In genomic region chr11:442611-443081, GRCh38 we compare ENCODE assay signal across 24 cellular contexts. TPM values are rescaled to one million over a fixed set of nuclear protein-coding genes. Genes with fewer than 3 reads are reported as not detected.
DNase-seq lines count a peak whose midpoint lies in the region; ATAC-seq, FAIRE-seq and TF ChIP-seq lines count a peak whose summit lies in the region.
"Had no signal": no experiment of that assay in that cellular context is flagged by ENCODE, and none has a peak within 500 bp of the region (broad histone marks: within the 10 kb centered on the region; RNA-seq: fewer than 3 reads in every experiment).

No MANE protein-coding gene starts in this region.

- H3K79me1 ChIP-seq in mesendoderm (ENCODE audit: low read length) = no peaks in the 10 kb centered on the region

- WGBS in HepG2 (ENCODE audit: low lambda C conversion rate) = 33% methylated on average over 12 of the region's 16 CpGs
- 70% methylated on average over 4 of the region's 16 CpGs for WGBS in right lobe of liver (ENCODE audit: insufficient coverage, low coverage, low lambda C conversion rate, missing lambda C conversion rate)
- no CpG with 5 or more reads among the region's 16 CpGs for WGBS in mesendoderm (ENCODE audit: extremely low coverage, insufficient coverage, low lambda C conversion rate)

- H3K4ac ChIP-seq in mesendoderm (ENCODE audit: low read depth, low read length) = no peak overlapping the region

- no peaks in the 10 kb centered on the region for H3K36me3 Mint-ChIP-seq in activated T-helper 17 cell treated with anti-CD3 and anti-CD28 coated beads, Interleukin-2, amount 50 U/mL, for 72 hours (ENCODE audit: low read depth)
- H3K36me3 Mint-ChIP-seq in osteocyte (ENCODE audit: unreplicated experiment) = no peaks in the 10 kb centered on the region
- H3K36me3 Mint-ChIP-seq: memory B cell had no signal

- no peaks in the 10 kb centered on the region for H3K27me3 Mint-ChIP-seq in activated T-helper 17 cell treated with anti-CD3 and anti-CD28 coated beads, Interleukin-2, amount 50 U/mL, for 72 hours
- no peaks in the 10 kb centered on the region for H3K27me3 Mint-ChIP-seq in osteocyte (ENCODE audit: unreplicated experiment)
- H3K27me3 Mint-ChIP-seq: memory B cell had no signal

- H3K4me1 ChIP-seq in HepG2 (ENCODE audit: insufficient read depth, low read length) (peaks cover 63% of the 10 kb centered on the region), right lobe of liver (peaks cover 0 to 8% (median 0%) of the 10 kb centered on the region in 4 donors), Panc1 (ENCODE audit: control insufficient read depth, insufficient read depth, low read length) (peaks cover 38% of the 10 kb centered on the region), mesendoderm (ENCODE audit: control insufficient read depth, low read depth, low read length) (no peaks in the 10 kb centered on the region)
- H3K4me1 ChIP-seq: parathyroid adenoma had no signal

- intact Hi-C loops in HepG2 (cut with micrococcal nuclease; ENCODE audit: unreplicated experiment) = no loop called here
- intact Hi-C loops in right lobe of liver (cut with DNase I) = loop anchor here in 1 of 2 donors (5.0 kb wide), 1 partner anchor 35 kb away; no protein-coding TSS in a partner anchor
- intact Hi-C loops in Panc1 (cut with micrococcal nuclease; ENCODE audit: unreplicated experiment) = no loop called here

- TF ChIP-seq CTCF in HepG2 (CRISPR knock-in tag; IDR thresholded peaks at IDR 0.05) (no peak), right lobe of liver (IDR thresholded peaks at IDR 0.05) (no peak), Panc1 (IDR thresholded peaks at IDR 0.05) (no peak), osteocyte (IDR thresholded peaks at IDR 0.05) (no peak)

- H3K27me3 ChIP-seq in HepG2 (ENCODE audit: control insufficient read depth in 1 of 2, insufficient read depth in 2 of 2, low read length in 2 of 2) (no peaks in the 10 kb centered on the region), right lobe of liver (no peaks in the 10 kb centered on the region), Panc1 (ENCODE audit: control insufficient read depth, insufficient read depth, low read length) (no peaks in the 10 kb centered on the region), mesendoderm (ENCODE audit: insufficient read depth, low read length, poor library complexity) (no peaks in the 10 kb centered on the region)
- H3K27me3 ChIP-seq: thyroid gland had no signal

- H2BK120ac ChIP-seq in mesendoderm (ENCODE audit: low read depth, low read length) = no peak overlapping the region

- H2AFZ ChIP-seq in HepG2 (ENCODE audit: low read length) = no peak overlapping the region
- H2AFZ ChIP-seq: parathyroid adenoma had no signal

- H3K56ac ChIP-seq in mesendoderm (ENCODE audit: low read length) = peak overlapping the region; percentile 60

- H4K8ac ChIP-seq in mesendoderm (ENCODE audit: low read depth, low read length) = no peak overlapping the region

- H3K4me1 Mint-ChIP-seq in activated T-helper 17 cell treated with anti-CD3 and anti-CD28 coated beads, Interleukin-2, amount 50 U/mL, for 72 hours = peaks cover 12% of the 10 kb centered on the region
- H3K4me1 Mint-ChIP-seq in osteocyte (ENCODE audit: unreplicated experiment) = peaks cover 16% of the 10 kb centered on the region

- H3K79me2 ChIP-seq in HepG2 (ENCODE audit: insufficient read depth, low read length) (no peaks in the 10 kb centered on the region), mesendoderm (ENCODE audit: control insufficient read depth, insufficient read depth, low read length) (no peaks in the 10 kb centered on the region)
- H3K79me2 ChIP-seq: parathyroid adenoma had no signal

- no peak overlapping the region for H3K27ac ChIP-seq in HepG2 (ENCODE audit: extremely low read length, insufficient read depth, low read length)
- no peak overlapping the region for H3K27ac ChIP-seq in right lobe of liver
- H3K27ac ChIP-seq in Panc1 (ENCODE audit: low read length) = peak overlapping the region; percentile 60
- H3K27ac ChIP-seq in mesendoderm (ENCODE audit: low read depth, low read length) = no peak overlapping the region
- H3K27ac ChIP-seq: C4-2B, esophagus muscularis mucosa, parathyroid adenoma, thyroid gland had no signal

- TF ChIP-seq POLR2A in HepG2 (IDR thresholded peaks at IDR 0.05; ENCODE audit: insufficient read depth in 1 of 2, low read depth in 2 of 2, low read length in 2 of 2) = no peak
- TF ChIP-seq POLR2A in right lobe of liver (IDR thresholded peaks at IDR 0.05) = no peak

- no TSS peak for BruUV-seq in HepG2 (replicated peaks; lab: Mats Ljungman, UMichigan)
- BruUV-seq in Panc1 (replicated peaks; lab: Mats Ljungman, UMichigan) = no TSS peak

- POLR2A ChIA-PET in HepG2 (lab: Yijun Ruan, JAX) (interaction anchor here (1.5 to 2.5 kb wide), 2 partner anchors 8 to 113 kb away, joined by 3 to 10 read pairs; partner anchors contain the start of gene PTDSS2), Panc1 (lab: Charles Lee) (no interaction called here)

- in situ Hi-C loops in HepG2 (cut with HindIII; ENCODE audit: extremely low pct_ligation_motif_present, low pct_unique_long_range_greater_than_20kb) (loop anchor here (5.0 kb wide), 1 partner anchor 35 kb away; no protein-coding TSS in a partner anchor), Panc1 (cut with HindIII; ENCODE audit: low pct_unique_long_range_greater_than_20kb, low sequenced_read_pairs) (no loop called here)

- TF ChIP-seq EP300 in HepG2 (IDR thresholded peaks at IDR 0.05; ENCODE audit: low read depth in 2 of 2, low read length in 2 of 2) = no peak
- no peak for TF ChIP-seq EP300 in HepG2 (CRISPR knock-in tag; IDR thresholded peaks at IDR 0.05; ENCODE audit: borderline replicate concordance)

- H3K9ac ChIP-seq in HepG2 (ENCODE audit: insufficient read depth, low read depth, low read length) = peak overlapping the region; percentile 46
- H3K9ac ChIP-seq in mesendoderm (ENCODE audit: low read length) = no peak overlapping the region
- H3K9ac ChIP-seq: parathyroid adenoma had no signal

- TF ChIP-seq RAD21 in HepG2 (CRISPR knock-in tag; IDR thresholded peaks at IDR 0.05) = no peak

- no peak overlapping the region for H3K4me3 Mint-ChIP-seq in activated T-helper 17 cell treated with anti-CD3 and anti-CD28 coated beads, Interleukin-2, amount 50 U/mL, for 72 hours
- no peak overlapping the region for H3K4me3 Mint-ChIP-seq in osteocyte (ENCODE audit: unreplicated experiment)

- H4K20me1 ChIP-seq in HepG2 (ENCODE audit: insufficient read depth, low read length) = no peaks in the 10 kb centered on the region

- H3K4me2 ChIP-seq in HepG2 (ENCODE audit: low read depth, low read length) (peak overlapping the region; percentile 77), mesendoderm (ENCODE audit: low read length) (no peak overlapping the region)

- ATAC-seq in HepG2 = peak; percentile 40
- no peak for ATAC-seq in right lobe of liver
- peak; percentile 15; the same call in 1 of the 2 replicates for ATAC-seq in Panc1
- ATAC-seq in activated T-helper 17 cell treated with anti-CD3 and anti-CD28 coated beads, Interleukin-2, amount 50 U/mL, for 72 hours (replicated peaks) = no peak

- H3K36me3 ChIP-seq in HepG2 (replicated peaks in 1 of 2; ENCODE audit: control insufficient read depth in 1 of 2, insufficient read depth in 2 of 2, low read length in 2 of 2) = no peaks in the 10 kb centered on the region
- H3K36me3 ChIP-seq in right lobe of liver = no peaks in the 10 kb centered on the region
- H3K36me3 ChIP-seq in Panc1 (ENCODE audit: control insufficient read depth, insufficient read depth, low read length) = no peaks in the 10 kb centered on the region
- no peaks in the 10 kb centered on the region for H3K36me3 ChIP-seq in mesendoderm (ENCODE audit: control insufficient read depth, insufficient read depth, low read length)
- H3K36me3 ChIP-seq: esophagus muscularis mucosa, spleen, thyroid gland had no signal

- H3K18ac ChIP-seq in mesendoderm (ENCODE audit: low read length) = no peak overlapping the region

- no peak overlapping the region for H3K27ac Mint-ChIP-seq in activated T-helper 17 cell treated with anti-CD3 and anti-CD28 coated beads, Interleukin-2, amount 50 U/mL, for 72 hours
- no peak overlapping the region for H3K27ac Mint-ChIP-seq in osteocyte (ENCODE audit: unreplicated experiment)
- H3K27ac Mint-ChIP-seq: activated T-helper 1 cell treated with anti-CD3 and anti-CD28 coated beads, Interleukin-12 subunit alpha, Interleukin-12 subunit beta, Interleukin-2, Interleukin-4 antibody, amounts not matched to agents 30 ng/mL and 10 ng/mL and 1 ng/mL, durations not matched to agents 14 hours and 24 hours and 36 hours had no signal

- no peak overlapping the region for H4K5ac ChIP-seq in mesendoderm (ENCODE audit: low read length)

- H3K9me3 Mint-ChIP-seq in activated T-helper 17 cell treated with anti-CD3 and anti-CD28 coated beads, Interleukin-2, amount 50 U/mL, for 72 hours = no peaks in the 10 kb centered on the region
- no peaks in the 10 kb centered on the region for H3K9me3 Mint-ChIP-seq in osteocyte (ENCODE audit: unreplicated experiment)
- H3K9me3 Mint-ChIP-seq: activated naive CD4-positive, alpha-beta T cell treated with anti-CD3 and anti-CD28 coated beads for 36 hours; activated T-helper 1 cell treated with anti-CD3 and anti-CD28 coated beads, Interleukin-12 subunit alpha, Interleukin-12 subunit beta, Interleukin-2, Interleukin-4 antibody, amounts not matched to agents 30 ng/mL and 10 ng/mL and 1 ng/mL, durations not matched to agents 14 hours and 24 hours and 36 hours; memory B cell had no signal

- DNase-seq in HepG2 (ENCODE audit: low spot score) = no peak
- no peak for DNase-seq in right lobe of liver
- no peak for DNase-seq in Panc1 (ENCODE audit: low read depth, low spot score)
- DNase-seq in mesendoderm = no peak
- DNase-seq in osteocyte (ENCODE audit: extremely low spot score, unreplicated experiment) = no peak
- no peak for DNase-seq in ecto neural progenitor cell (ENCODE audit: low spot score)
- DNase-seq: foreskin fibroblast, GOT3, head of caudate nucleus, KG1, kidney glomerular epithelial cell, OCI-M1 had no signal

- H2BK5ac ChIP-seq in mesendoderm (ENCODE audit: low read length) = no peak overlapping the region

- no peak for FAIRE-seq in HepG2 (lab: Jason Lieb, UNC)
- FAIRE-seq: D721Med had no signal

- H3K9me3 ChIP-seq in HepG2 (ENCODE audit: low read length) (no peaks in the 10 kb centered on the region), right lobe of liver (no peaks in the 10 kb centered on the region), Panc1 (ENCODE audit: control insufficient read depth, insufficient read depth, low read depth, low read length) (no peaks in the 10 kb centered on the region)
- H3K9me3 ChIP-seq: esophagus muscularis mucosa, spleen, thyroid gland had no signal

- CTCF ChIA-PET in HepG2 (lab: Yijun Ruan, JAX; ENCODE audit: low intra/inter-chr PET ratio, low total read pairs) (no interaction called here), Panc1 (lab: Charles Lee) (interaction anchor here (1.3 kb wide), 1 partner anchor 36 kb away, joined by 3 read pairs; no protein-coding TSS in a partner anchor)

- no peak overlapping the region for H3K23ac ChIP-seq in mesendoderm (ENCODE audit: low read length)

- no peak overlapping the region for H2BK15ac ChIP-seq in mesendoderm (replicated peaks; ENCODE audit: low read depth)

- H3K4me3 ChIP-seq in HepG2 (replicated peaks in 1 of 3; ENCODE audit: insufficient read depth in 1 of 3, low read depth in 2 of 3, low read length in 3 of 3) (peak overlapping the region; percentile 42 to 65 (median 43); a peak in 5 of 6 replicates), right lobe of liver (no peak overlapping the region), Panc1 (ENCODE audit: low read depth in 2 of 2, low read length in 2 of 2) (no peak overlapping the region), mesendoderm (ENCODE audit: low read length) (no peak overlapping the region)
- H3K4me3 ChIP-seq: esophagus muscularis mucosa had no signal

- H2AK5ac ChIP-seq in mesendoderm (ENCODE audit: low read length) = no peak overlapping the region

RNA-seq across cellular contexts. Expression of gene ANO9, which starts 0.8 kb away (rescaled TPM):
- total RNA-seq in HepG2 (2016; rRNA removed; fragmentation: Illumina TruSeq; extraction: Trizol) (1.5 and 8.9 TPM in 2 replicates), right lobe of liver (1 to 10 TPM in 1 of 6 experiments, under 1 TPM in 4, not detected in 1; 0.09 to 1.0 (median 0.28) TPM), Panc1 (2021; ENCODE audit: unreplicated experiment) (61.4 TPM), osteocyte (not detected in 2 replicates)
- 1.8 and 2.3 TPM in 2 replicates for total RNA-seq in HepG2 (2016; cell fraction: cytosol; rRNA removed; fragmentation: Illumina TruSeq; extraction: Trizol; ENCODE audit: low read depth)
- total RNA-seq in HepG2 (2016; cell fraction: insoluble cytoplasmic fraction; rRNA removed; fragmentation: Illumina TruSeq; extraction: Trizol) = 1.2 and 9.2 TPM in 2 replicates
- total RNA-seq in HepG2 (2016; cell fraction: membrane; rRNA removed; fragmentation: Illumina TruSeq; extraction: Trizol) = 1.7 and 2.0 TPM in 2 replicates
- 14.4 and 16.4 TPM in 2 replicates for total RNA-seq in HepG2 (2016; cell fraction: nucleus; rRNA removed; fragmentation: Illumina TruSeq; extraction: Trizol)
- polyA plus RNA-seq in HepG2 (2011; rRNA removed) = 14.3 and 19.9 TPM in 2 replicates
- polyA plus RNA-seq in HepG2 (2011; cell fraction: cytosol; rRNA removed) = 2.2 and 2.9 TPM in 2 replicates
- polyA plus RNA-seq in HepG2 (2011; cell fraction: nucleus; rRNA removed) = 267 and 279 TPM in 2 replicates
- 18.3 and 18.6 TPM in 2 replicates for polyA plus RNA-seq in HepG2 (2012)
- polyA plus RNA-seq in HepG2 (2016; cell fraction: cytosol; fragmentation: Illumina TruSeq; extraction: Trizol; ENCODE audit: low read depth) = 0.44 and 0.54 TPM in 2 replicates
- polyA plus RNA-seq in HepG2 (2016; cell fraction: insoluble cytoplasmic fraction; fragmentation: Illumina TruSeq; extraction: Trizol; ENCODE audit: low read depth) = 1.5 and 1.9 TPM in 2 replicates
- 0.82 and 1.0 TPM in 2 replicates for polyA plus RNA-seq in HepG2 (2016; cell fraction: membrane; fragmentation: Illumina TruSeq; extraction: Trizol; ENCODE audit: low read depth)
- polyA plus RNA-seq in HepG2 (2016; cell fraction: nucleus; fragmentation: Illumina TruSeq; extraction: Trizol; ENCODE audit: insufficient read depth, low read depth) = 71.0 and 80.1 TPM in 2 replicates
- polyA minus RNA-seq in HepG2 (2011; rRNA and poly(A)+ RNA removed; ENCODE audit: low replicate concordance) = 0.23 and 6.4 TPM in 2 replicates
- polyA minus RNA-seq in HepG2 (2011; cell fraction: cytosol; rRNA and poly(A)+ RNA removed) = 0.97 and 2.5 TPM in 2 replicates
- polyA minus RNA-seq in HepG2 (2011; cell fraction: nucleus; rRNA and poly(A)+ RNA removed) = 14.8 and 15.1 TPM in 2 replicates
- polyA plus RNA-seq in Panc1 (2012; ENCODE audit: insufficient read length) = 56.7 TPM
- 4.0 TPM for polyA plus RNA-seq in mesendoderm (2013, experiment 1 of 2)
- polyA plus RNA-seq in mesendoderm (2013, experiment 2 of 2) = 4.3 TPM
- 100 to 1,000 TPM in 1 of 2 donors, 10 to 100 TPM in 1; 36.0 to 119 TPM for total RNA-seq in activated T-helper 17 cell treated with anti-CD3 and anti-CD28 coated beads, Interleukin-2, amount 50 U/mL, for 72 hours
- polyA plus RNA-seq: neural cell had no signal

RNA-seq across cellular contexts. Expression of gene PTDSS2, which starts 7.4 kb away (rescaled TPM):
- total RNA-seq in HepG2 (2016; rRNA removed; fragmentation: Illumina TruSeq; extraction: Trizol) = 11.3 and 21.7 TPM in 2 replicates
- total RNA-seq in HepG2 (2016; cell fraction: cytosol; rRNA removed; fragmentation: Illumina TruSeq; extraction: Trizol; ENCODE audit: low read depth) = 5.6 and 7.0 TPM in 2 replicates
- total RNA-seq in HepG2 (2016; cell fraction: insoluble cytoplasmic fraction; rRNA removed; fragmentation: Illumina TruSeq; extraction: Trizol) = 8.4 and 25.4 TPM in 2 replicates
- 10.9 and 11.3 TPM in 2 replicates for total RNA-seq in HepG2 (2016; cell fraction: membrane; rRNA removed; fragmentation: Illumina TruSeq; extraction: Trizol)
- total RNA-seq in HepG2 (2016; cell fraction: nucleus; rRNA removed; fragmentation: Illumina TruSeq; extraction: Trizol) = 23.2 and 23.3 TPM in 2 replicates
- 26.4 and 37.6 TPM in 2 replicates for polyA plus RNA-seq in HepG2 (2011; rRNA removed)
- 28.3 and 34.4 TPM in 2 replicates for polyA plus RNA-seq in HepG2 (2011; cell fraction: cytosol; rRNA removed)
- 151 and 168 TPM in 2 replicates for polyA plus RNA-seq in HepG2 (2011; cell fraction: nucleus; rRNA removed)
- 19.9 and 35.5 TPM in 2 replicates for polyA plus RNA-seq in HepG2 (2012)
- polyA plus RNA-seq in HepG2 (2016; cell fraction: cytosol; fragmentation: Illumina TruSeq; extraction: Trizol; ENCODE audit: low read depth) = 5.4 and 6.0 TPM in 2 replicates
- polyA plus RNA-seq in HepG2 (2016; cell fraction: insoluble cytoplasmic fraction; fragmentation: Illumina TruSeq; extraction: Trizol; ENCODE audit: low read depth) = 11.4 and 12.9 TPM in 2 replicates
- polyA plus RNA-seq in HepG2 (2016; cell fraction: membrane; fragmentation: Illumina TruSeq; extraction: Trizol; ENCODE audit: low read depth) = 9.5 and 10.3 TPM in 2 replicates
- 59.3 and 60.5 TPM in 2 replicates for polyA plus RNA-seq in HepG2 (2016; cell fraction: nucleus; fragmentation: Illumina TruSeq; extraction: Trizol; ENCODE audit: insufficient read depth, low read depth)
- polyA minus RNA-seq in HepG2 (2011; rRNA and poly(A)+ RNA removed; ENCODE audit: low replicate concordance) = 43.0 and 66.5 TPM in 2 replicates
- polyA minus RNA-seq in HepG2 (2011; cell fraction: cytosol; rRNA and poly(A)+ RNA removed) = 20.3 and 23.7 TPM in 2 replicates
- 28.6 and 30.4 TPM in 2 replicates for polyA minus RNA-seq in HepG2 (2011; cell fraction: nucleus; rRNA and poly(A)+ RNA removed)
- total RNA-seq in right lobe of liver = 10 to 100 TPM in 4 of 6 experiments, 1 to 10 TPM in 2; 8.4 to 21.9 (median 11.4) TPM
- 103 TPM for total RNA-seq in Panc1 (2021; ENCODE audit: unreplicated experiment)
- 165 TPM for polyA plus RNA-seq in Panc1 (2012; ENCODE audit: insufficient read length)
- polyA plus RNA-seq in mesendoderm (2013, experiment 1 of 2) = 19.8 TPM
- 19.4 TPM for polyA plus RNA-seq in mesendoderm (2013, experiment 2 of 2)
- 10 to 100 TPM; 24.1 to 28.0 TPM for total RNA-seq in activated T-helper 17 cell treated with anti-CD3 and anti-CD28 coated beads, Interleukin-2, amount 50 U/mL, for 72 hours
- total RNA-seq in osteocyte = 55.3 and 56.1 TPM in 2 replicates

RNA-seq across cellular contexts. Expression of gene SIGIRR, which starts 27.8 kb away (rescaled TPM):
- total RNA-seq in HepG2 (2016; rRNA removed; fragmentation: Illumina TruSeq; extraction: Trizol) (0.80 and 2.1 TPM in 2 replicates), right lobe of liver (100 to 1,000 TPM in 2 of 6 experiments, 10 to 100 TPM in 4; 48.2 to 133 (median 66.3) TPM), Panc1 (2021; ENCODE audit: unreplicated experiment) (183 TPM), osteocyte (27.0 and 28.0 TPM in 2 replicates)
- 1.7 and 1.8 TPM in 2 replicates for total RNA-seq in HepG2 (2016; cell fraction: cytosol; rRNA removed; fragmentation: Illumina TruSeq; extraction: Trizol; ENCODE audit: low read depth)
- total RNA-seq in HepG2 (2016; cell fraction: insoluble cytoplasmic fraction; rRNA removed; fragmentation: Illumina TruSeq; extraction: Trizol) = 1.4 and 2.0 TPM in 2 replicates
- 2.1 and 2.2 TPM in 2 replicates for total RNA-seq in HepG2 (2016; cell fraction: membrane; rRNA removed; fragmentation: Illumina TruSeq; extraction: Trizol)
- total RNA-seq in HepG2 (2016; cell fraction: nucleus; rRNA removed; fragmentation: Illumina TruSeq; extraction: Trizol) = 1.8 and 1.9 TPM in 2 replicates
- polyA plus RNA-seq in HepG2 (2011; rRNA removed) = 1.2 and 2.1 TPM in 2 replicates
- polyA plus RNA-seq in HepG2 (2011; cell fraction: cytosol; rRNA removed) = 1.1 and 2.0 TPM in 2 replicates
- 4.9 and 10.2 TPM in 2 replicates for polyA plus RNA-seq in HepG2 (2011; cell fraction: nucleus; rRNA removed)
- 1.6 and 2.0 TPM in 2 replicates for polyA plus RNA-seq in HepG2 (2012)
- 1.6 and 2.7 TPM in 2 replicates for polyA plus RNA-seq in HepG2 (2016; cell fraction: cytosol; fragmentation: Illumina TruSeq; extraction: Trizol; ENCODE audit: low read depth)
- 1.0 and 2.1 TPM in 2 replicates for polyA plus RNA-seq in HepG2 (2016; cell fraction: insoluble cytoplasmic fraction; fragmentation: Illumina TruSeq; extraction: Trizol; ENCODE audit: low read depth)
- 2.8 and 4.3 TPM in 2 replicates for polyA plus RNA-seq in HepG2 (2016; cell fraction: membrane; fragmentation: Illumina TruSeq; extraction: Trizol; ENCODE audit: low read depth)
- polyA plus RNA-seq in HepG2 (2016; cell fraction: nucleus; fragmentation: Illumina TruSeq; extraction: Trizol; ENCODE audit: insufficient read depth, low read depth) = 5.7 and 7.3 TPM in 2 replicates
- 2.3 and 4.3 TPM in 2 replicates for polyA minus RNA-seq in HepG2 (2011; rRNA and poly(A)+ RNA removed; ENCODE audit: low replicate concordance)
- polyA minus RNA-seq in HepG2 (2011; cell fraction: cytosol; rRNA and poly(A)+ RNA removed) = 1.5 and 1.8 TPM in 2 replicates
- polyA minus RNA-seq in HepG2 (2011; cell fraction: nucleus; rRNA and poly(A)+ RNA removed) = not detected in 2 replicates
- polyA plus RNA-seq in Panc1 (2012; ENCODE audit: insufficient read length) = 313 TPM
- 24.9 TPM for polyA plus RNA-seq in mesendoderm (2013, experiment 1 of 2)
- polyA plus RNA-seq in mesendoderm (2013, experiment 2 of 2) = 26.3 TPM
- total RNA-seq in activated T-helper 17 cell treated with anti-CD3 and anti-CD28 coated beads, Interleukin-2, amount 50 U/mL, for 72 hours = 10 to 100 TPM; 49.5 to 55.7 TPM

RNA-seq across cellular contexts. Expression of gene PKP3, which starts 48.6 kb away (rescaled TPM):
- total RNA-seq in HepG2 (2016; rRNA removed; fragmentation: Illumina TruSeq; extraction: Trizol) (21.1 and 28.7 TPM in 2 replicates), right lobe of liver (1 to 10 TPM in 1 of 6 experiments, under 1 TPM in 2, not detected in 3; 0.43 to 1.5 (median 0.47) TPM), Panc1 (2021; ENCODE audit: unreplicated experiment) (36.8 TPM), osteocyte (0.40 and 0.50 TPM in 2 replicates)
- 5.8 and 6.9 TPM in 2 replicates for total RNA-seq in HepG2 (2016; cell fraction: cytosol; rRNA removed; fragmentation: Illumina TruSeq; extraction: Trizol; ENCODE audit: low read depth)
- 17.5 and 29.7 TPM in 2 replicates for total RNA-seq in HepG2 (2016; cell fraction: insoluble cytoplasmic fraction; rRNA removed; fragmentation: Illumina TruSeq; extraction: Trizol)
- total RNA-seq in HepG2 (2016; cell fraction: membrane; rRNA removed; fragmentation: Illumina TruSeq; extraction: Trizol) = 13.9 and 14.9 TPM in 2 replicates
- 14.5 and 19.8 TPM in 2 replicates for total RNA-seq in HepG2 (2016; cell fraction: nucleus; rRNA removed; fragmentation: Illumina TruSeq; extraction: Trizol)
- polyA plus RNA-seq in HepG2 (2011; rRNA removed) = 18.0 and 25.1 TPM in 2 replicates
- 13.8 and 24.2 TPM in 2 replicates for polyA plus RNA-seq in HepG2 (2011; cell fraction: cytosol; rRNA removed)
- 59.8 and 70.5 TPM in 2 replicates for polyA plus RNA-seq in HepG2 (2011; cell fraction: nucleus; rRNA removed)
- 12.9 and 13.0 TPM in 2 replicates for polyA plus RNA-seq in HepG2 (2012)
- 4.6 and 4.9 TPM in 2 replicates for polyA plus RNA-seq in HepG2 (2016; cell fraction: cytosol; fragmentation: Illumina TruSeq; extraction: Trizol; ENCODE audit: low read depth)
- polyA plus RNA-seq in HepG2 (2016; cell fraction: insoluble cytoplasmic fraction; fragmentation: Illumina TruSeq; extraction: Trizol; ENCODE audit: low read depth) = 22.3 and 24.1 TPM in 2 replicates
- polyA plus RNA-seq in HepG2 (2016; cell fraction: membrane; fragmentation: Illumina TruSeq; extraction: Trizol; ENCODE audit: low read depth) = 7.9 and 9.3 TPM in 2 replicates
- 38.2 and 40.1 TPM in 2 replicates for polyA plus RNA-seq in HepG2 (2016; cell fraction: nucleus; fragmentation: Illumina TruSeq; extraction: Trizol; ENCODE audit: insufficient read depth, low read depth)
- 30.4 and 42.3 TPM in 2 replicates for polyA minus RNA-seq in HepG2 (2011; rRNA and poly(A)+ RNA removed; ENCODE audit: low replicate concordance)
- 24.6 and 25.2 TPM in 2 replicates for polyA minus RNA-seq in HepG2 (2011; cell fraction: cytosol; rRNA and poly(A)+ RNA removed)
- polyA minus RNA-seq in HepG2 (2011; cell fraction: nucleus; rRNA and poly(A)+ RNA removed) = 9.9 and 14.7 TPM in 2 replicates
- 38.8 TPM for polyA plus RNA-seq in Panc1 (2012; ENCODE audit: insufficient read length)
- 13.1 TPM for polyA plus RNA-seq in mesendoderm (2013, experiment 1 of 2)
- polyA plus RNA-seq in mesendoderm (2013, experiment 2 of 2) = 14.1 TPM
- not detected for total RNA-seq in activated T-helper 17 cell treated with anti-CD3 and anti-CD28 coated beads, Interleukin-2, amount 50 U/mL, for 72 hours
- total RNA-seq: activated naive CD4-positive, alpha-beta T cell treated with anti-CD3 and anti-CD28 coated beads for 36 hours; activated T-helper 1 cell treated with anti-CD3 and anti-CD28 coated beads, Interleukin-12 subunit alpha, Interleukin-12 subunit beta, Interleukin-2, Interleukin-4 antibody, amounts not matched to agents 30 ng/mL and 10 ng/mL and 1 ng/mL, durations not matched to agents 14 hours and 24 hours and 36 hours; T-helper 2 cell treated with Interferon-gamma antibody and Interleukin-4, amounts not matched to agents 100 ng/mL and 5 ng/mL, for 36 hours had no signal
- polyA plus RNA-seq: neural cell had no signal

Comparison
In these comparisons a context has a peak if more than half of its experiments do, and no peak if none do; other contexts are left out.
1. ATAC-seq: peak in HepG2 (single experiment) and Panc1 (single experiment); none in right lobe of liver (0 of 4) and activated T-helper 17 cell treated with anti-CD3 and anti-CD28 coated beads, Interleukin-2, amount 50 U/mL, for 72 hours (single experiment).
2. H3K4me3 ChIP-seq: peak in HepG2 (3 of 3); none in right lobe of liver (0 of 3), Panc1 (0 of 2) and mesendoderm (single experiment).